1 cellular context compared by ENCODE assay signal in genomic region chr5:122845253-122846050, GRCh38.
TF ChIP-seq lines count a peak whose summit lies in the region.

A gene with protein sequence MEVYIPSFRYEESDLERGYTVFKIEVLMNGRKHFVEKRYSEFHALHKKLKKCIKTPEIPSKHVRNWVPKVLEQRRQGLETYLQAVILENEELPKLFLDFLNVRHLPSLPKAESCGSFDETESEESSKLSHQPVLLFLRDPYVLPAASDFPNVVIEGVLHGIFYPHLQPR (plus strand): TSS chr5:122845613. CDS start chr5:122845634, 21 bp downstream.

TF ChIP-seq in HepG2, 621 proteins besides CTCF, POLR2A, EP300 and RAD21 (continued from another document and continues in another):
- TF ChIP-seq ZBTB4 (CRISPR knock-in tag; IDR thresholded peaks at IDR 0.05; ENCODE audit: borderline replicate concordance) (no peak), SATB2 (CRISPR knock-in tag; IDR thresholded peaks at IDR 0.05) (0 out of 2 replicates have a peak, but pooled peaks have one; percentile 60), NR0B2 (CRISPR knock-in tag; IDR thresholded peaks at IDR 0.05) (no peak), NFAT5 (CRISPR knock-in tag; IDR thresholded peaks at IDR 0.05) (no peak), BCL3 (CRISPR knock-in tag; IDR thresholded peaks at IDR 0.05) (no peak), DNMT1 (CRISPR knock-in tag; IDR thresholded peaks at IDR 0.05) (peak; percentile 52; the same call in 1 of the 2 replicates), ZNF891 (CRISPR knock-in tag; IDR thresholded peaks at IDR 0.05) (peak; percentile 74; the same call in 1 of the 2 replicates), GATAD1 (CRISPR knock-in tag; IDR thresholded peaks at IDR 0.05) (no peak), HMGXB4 (CRISPR knock-in tag; IDR thresholded peaks at IDR 0.05; ENCODE audit: borderline replicate concordance in 1 of 2, low read depth in 1 of 2) (peak in 1 of 2 experiments; percentile 61; a peak in 3 of 4 replicates), FOXK2 (IDR thresholded peaks at IDR 0.05) (no peak), CCAR2 (optimal IDR thresholded peaks at IDR 0.05; ENCODE audit: low read depth, low read length) (no peak), ZNF264 (CRISPR knock-in tag; IDR thresholded peaks at IDR 0.05) (0 out of 2 replicates have a peak, but pooled peaks have one; percentile 36), CREM (IDR thresholded peaks at IDR 0.05) (no peak), CREM (CRISPR knock-in tag; IDR thresholded peaks at IDR 0.05) (no peak), ZNF430 (CRISPR knock-in tag; IDR thresholded peaks at IDR 0.05) (peak; percentile 66; the same call in 1 of the 2 replicates), KDM5A (IDR thresholded peaks at IDR 0.05; ENCODE audit: borderline replicate concordance, low read length) (no peak), RFXAP (CRISPR knock-in tag; IDR thresholded peaks at IDR 0.05; ENCODE audit: borderline replicate concordance) (no peak; the same call in 1 of the 2 replicates), SNAI1 (CRISPR knock-in tag; IDR thresholded peaks at IDR 0.05; ENCODE audit: borderline replicate concordance) (0 out of 2 replicates have a peak, but pooled peaks have one; percentile 36), ZNF274 (CRISPR knock-in tag; IDR thresholded peaks at IDR 0.05) (no peak), ZBTB7B (CRISPR knock-in tag; IDR thresholded peaks at IDR 0.05) (0 out of 2 replicates have a peak, but pooled peaks have one; percentile 43), ZNF7 (CRISPR knock-in tag; IDR thresholded peaks at IDR 0.05) (no peak), ZSCAN22 (CRISPR knock-in tag; IDR thresholded peaks at IDR 0.05) (no peak), NR2F2 (IDR thresholded peaks at IDR 0.05; ENCODE audit: borderline replicate concordance, low read depth) (no peak; the same call in 1 of the 2 replicates), TMF1 (CRISPR knock-in tag; IDR thresholded peaks at IDR 0.05; ENCODE audit: low read depth) (no peak), SRSF1 (optimal IDR thresholded peaks at IDR 0.05; ENCODE audit: low read depth, low read length) (peak; percentile 67), ZNF772 (CRISPR knock-in tag; IDR thresholded peaks at IDR 0.05) (no peak), REL (CRISPR knock-in tag; conservative IDR thresholded peaks at IDR 0.05) (no peak), KAT7 (CRISPR knock-in tag; IDR thresholded peaks at IDR 0.05; ENCODE audit: borderline replicate concordance) (peak; percentile 72), ZKSCAN8 (CRISPR knock-in tag; IDR thresholded peaks at IDR 0.05; ENCODE audit: borderline replicate concordance) (no peak), PCBP1 (IDR thresholded peaks at IDR 0.05; ENCODE audit: borderline replicate concordance, low read depth, low read length) (no peak), RXRA (CRISPR knock-in tag; IDR thresholded peaks at IDR 0.05) (peak; percentile 39; the same call in 1 of the 2 replicates), BRD4 (CRISPR knock-in tag; IDR thresholded peaks at IDR 0.05) (no peak), KLF11 (CRISPR knock-in tag; IDR thresholded peaks at IDR 0.05) (no peak), AGO2 (optimal IDR thresholded peaks at IDR 0.05; ENCODE audit: low read depth, low read length) (no peak)
- TF ChIP-seq, protein P1, sequence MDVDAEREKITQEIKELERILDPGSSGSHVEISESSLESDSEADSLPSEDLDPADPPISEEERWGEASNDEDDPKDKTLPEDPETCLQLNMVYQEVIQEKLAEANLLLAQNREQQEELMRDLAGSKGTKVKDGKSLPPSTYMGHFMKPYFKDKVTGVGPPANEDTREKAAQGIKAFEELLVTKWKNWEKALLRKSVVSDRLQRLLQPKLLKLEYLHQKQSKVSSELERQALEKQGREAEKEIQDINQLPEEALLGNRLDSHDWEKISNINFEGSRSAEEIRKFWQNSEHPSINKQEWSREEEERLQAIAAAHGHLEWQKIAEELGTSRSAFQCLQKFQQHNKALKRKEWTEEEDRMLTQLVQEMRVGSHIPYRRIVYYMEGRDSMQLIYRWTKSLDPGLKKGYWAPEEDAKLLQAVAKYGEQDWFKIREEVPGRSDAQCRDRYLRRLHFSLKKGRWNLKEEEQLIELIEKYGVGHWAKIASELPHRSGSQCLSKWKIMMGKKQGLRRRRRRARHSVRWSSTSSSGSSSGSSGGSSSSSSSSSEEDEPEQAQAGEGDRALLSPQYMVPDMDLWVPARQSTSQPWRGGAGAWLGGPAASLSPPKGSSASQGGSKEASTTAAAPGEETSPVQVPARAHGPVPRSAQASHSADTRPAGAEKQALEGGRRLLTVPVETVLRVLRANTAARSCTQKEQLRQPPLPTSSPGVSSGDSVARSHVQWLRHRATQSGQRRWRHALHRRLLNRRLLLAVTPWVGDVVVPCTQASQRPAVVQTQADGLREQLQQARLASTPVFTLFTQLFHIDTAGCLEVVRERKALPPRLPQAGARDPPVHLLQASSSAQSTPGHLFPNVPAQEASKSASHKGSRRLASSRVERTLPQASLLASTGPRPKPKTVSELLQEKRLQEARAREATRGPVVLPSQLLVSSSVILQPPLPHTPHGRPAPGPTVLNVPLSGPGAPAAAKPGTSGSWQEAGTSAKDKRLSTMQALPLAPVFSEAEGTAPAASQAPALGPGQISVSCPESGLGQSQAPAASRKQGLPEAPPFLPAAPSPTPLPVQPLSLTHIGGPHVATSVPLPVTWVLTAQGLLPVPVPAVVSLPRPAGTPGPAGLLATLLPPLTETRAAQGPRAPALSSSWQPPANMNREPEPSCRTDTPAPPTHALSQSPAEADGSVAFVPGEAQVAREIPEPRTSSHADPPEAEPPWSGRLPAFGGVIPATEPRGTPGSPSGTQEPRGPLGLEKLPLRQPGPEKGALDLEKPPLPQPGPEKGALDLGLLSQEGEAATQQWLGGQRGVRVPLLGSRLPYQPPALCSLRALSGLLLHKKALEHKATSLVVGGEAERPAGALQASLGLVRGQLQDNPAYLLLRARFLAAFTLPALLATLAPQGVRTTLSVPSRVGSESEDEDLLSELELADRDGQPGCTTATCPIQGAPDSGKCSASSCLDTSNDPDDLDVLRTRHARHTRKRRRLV (CRISPR knock-in tag; IDR thresholded peaks at IDR 0.05), result no peak
- TF ChIP-seq, protein P2, sequence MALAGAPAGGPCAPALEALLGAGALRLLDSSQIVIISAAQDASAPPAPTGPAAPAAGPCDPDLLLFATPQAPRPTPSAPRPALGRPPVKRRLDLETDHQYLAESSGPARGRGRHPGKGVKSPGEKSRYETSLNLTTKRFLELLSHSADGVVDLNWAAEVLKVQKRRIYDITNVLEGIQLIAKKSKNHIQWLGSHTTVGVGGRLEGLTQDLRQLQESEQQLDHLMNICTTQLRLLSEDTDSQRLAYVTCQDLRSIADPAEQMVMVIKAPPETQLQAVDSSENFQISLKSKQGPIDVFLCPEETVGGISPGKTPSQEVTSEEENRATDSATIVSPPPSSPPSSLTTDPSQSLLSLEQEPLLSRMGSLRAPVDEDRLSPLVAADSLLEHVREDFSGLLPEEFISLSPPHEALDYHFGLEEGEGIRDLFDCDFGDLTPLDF (CRISPR knock-in tag; IDR thresholded peaks at IDR 0.05), result peak; percentile 67; the same call in 1 of the 2 replicates
- TF ChIP-seq, protein P3, sequence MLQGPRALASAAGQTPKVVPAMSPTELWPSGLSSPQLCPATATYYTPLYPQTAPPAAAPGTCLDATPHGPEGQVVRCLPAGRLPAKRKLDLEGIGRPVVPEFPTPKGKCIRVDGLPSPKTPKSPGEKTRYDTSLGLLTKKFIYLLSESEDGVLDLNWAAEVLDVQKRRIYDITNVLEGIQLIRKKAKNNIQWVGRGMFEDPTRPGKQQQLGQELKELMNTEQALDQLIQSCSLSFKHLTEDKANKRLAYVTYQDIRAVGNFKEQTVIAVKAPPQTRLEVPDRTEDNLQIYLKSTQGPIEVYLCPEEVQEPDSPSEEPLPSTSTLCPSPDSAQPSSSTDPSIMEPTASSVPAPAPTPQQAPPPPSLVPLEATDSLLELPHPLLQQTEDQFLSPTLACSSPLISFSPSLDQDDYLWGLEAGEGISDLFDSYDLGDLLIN (CRISPR knock-in tag; IDR thresholded peaks at IDR 0.05; ENCODE audit: borderline replicate concordance), result 0 out of 2 replicates have a peak, but pooled peaks have one; percentile 24
- TF ChIP-seq, protein P4, sequence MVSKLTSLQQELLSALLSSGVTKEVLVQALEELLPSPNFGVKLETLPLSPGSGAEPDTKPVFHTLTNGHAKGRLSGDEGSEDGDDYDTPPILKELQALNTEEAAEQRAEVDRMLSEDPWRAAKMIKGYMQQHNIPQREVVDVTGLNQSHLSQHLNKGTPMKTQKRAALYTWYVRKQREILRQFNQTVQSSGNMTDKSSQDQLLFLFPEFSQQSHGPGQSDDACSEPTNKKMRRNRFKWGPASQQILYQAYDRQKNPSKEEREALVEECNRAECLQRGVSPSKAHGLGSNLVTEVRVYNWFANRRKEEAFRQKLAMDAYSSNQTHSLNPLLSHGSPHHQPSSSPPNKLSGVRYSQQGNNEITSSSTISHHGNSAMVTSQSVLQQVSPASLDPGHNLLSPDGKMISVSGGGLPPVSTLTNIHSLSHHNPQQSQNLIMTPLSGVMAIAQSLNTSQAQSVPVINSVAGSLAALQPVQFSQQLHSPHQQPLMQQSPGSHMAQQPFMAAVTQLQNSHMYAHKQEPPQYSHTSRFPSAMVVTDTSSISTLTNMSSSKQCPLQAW (CRISPR knock-in tag; IDR thresholded peaks at IDR 0.05), result no peak
